ENCODE assay signal across 16 cellular contexts in the genomic region with DNA sequence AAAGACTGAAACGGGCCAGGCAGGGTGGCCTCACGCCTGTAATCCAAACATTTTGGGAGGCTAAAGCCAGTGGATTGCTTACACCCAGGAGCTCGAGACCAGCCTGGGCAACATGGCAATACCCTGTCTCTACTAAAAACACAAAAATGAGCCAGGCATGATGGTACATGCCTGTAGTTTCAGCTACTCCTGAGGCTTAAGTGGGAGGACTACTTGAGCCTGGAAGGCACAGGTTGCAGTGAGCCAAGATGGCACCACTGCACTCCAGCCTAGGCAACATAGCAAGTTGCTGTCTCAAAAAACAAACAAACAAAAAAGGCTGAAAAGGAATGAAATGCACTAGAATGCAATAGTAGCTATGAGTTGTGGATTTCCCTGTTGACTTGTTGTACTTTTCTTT.
DNase-seq lines count a peak whose midpoint lies in the region; ATAC-seq and TF ChIP-seq lines count a peak whose summit lies in the region.
"Had no signal": no experiment of that assay in that cellular context is flagged by ENCODE, and none has a peak within 500 bp of the region (broad histone marks: within the 10 kb centered on the region; RNA-seq: fewer than 3 reads in every experiment).

No MANE protein-coding gene starts in this region.

- H3K36me3 ChIP-seq in Panc1 (ENCODE audit: control insufficient read depth, insufficient read depth, low read length) (no peaks in the 10 kb centered on the region), neuronal stem cell (replicated peaks in 1 of 2; ENCODE audit: control insufficient read depth in 2 of 2, insufficient read depth in 2 of 2, low read length in 2 of 2) (no peaks in the 10 kb centered on the region)

- H3K4ac ChIP-seq in neuronal stem cell (ENCODE audit: low read length) = no peak overlapping the region

- WGBS in neuronal stem cell (ENCODE audit: extremely low coverage in 2 of 2, insufficient read length in 2 of 2, insufficient replicate concordance in 1 of 2), 2 donors = no CpG with 5 or more reads among the region's 3 CpGs

- H3K4me3 ChIP-seq in Panc1 (ENCODE audit: low read depth in 2 of 2, low read length in 2 of 2) (no peak overlapping the region), neuronal stem cell (ENCODE audit: low read length in 2 of 2) (no peak overlapping the region)
- H3K4me3 ChIP-seq: BLaER1 treated with 17β-estradiol and CSF1 and Interleukin-3, amounts not matched to agents 10 nM and 100 nM; GM23338 had no signal

- POLR2A ChIA-PET in Panc1 (lab: Charles Lee) = interaction anchor here (0.6 to 0.7 kb wide), 2 partner anchors 8 to 10 kb away, joined by 5 to 18 read pairs; no protein-coding TSS in a partner anchor

- H3K27me3 ChIP-seq in Panc1 (ENCODE audit: control insufficient read depth, insufficient read depth, low read length) (no peaks in the 10 kb centered on the region), neuronal stem cell (ENCODE audit: control insufficient read depth in 3 of 3, insufficient read depth in 3 of 3, low read depth in 1 of 3, low read length in 3 of 3) (no peaks in the 10 kb centered on the region)
- H3K27me3 ChIP-seq: BLaER1 treated with 17β-estradiol and CSF1 and Interleukin-3, amounts not matched to agents 10 nM and 100 nM had no signal

- H3K4me1 ChIP-seq in Panc1 (ENCODE audit: control insufficient read depth, insufficient read depth, low read length) (no peaks in the 10 kb centered on the region; the same call in 1 of the 2 replicates), neuronal stem cell (ENCODE audit: control insufficient read depth in 2 of 2, insufficient read depth in 1 of 2, low read depth in 1 of 2, low read length in 2 of 2) (peaks cover 0 to 14% of the 10 kb centered on the region in 2 donors)
- H3K4me1 ChIP-seq: BLaER1 treated with 17β-estradiol and CSF1 and Interleukin-3, amounts not matched to agents 10 nM and 100 nM had no signal

- H3K18ac ChIP-seq in neuronal stem cell (ENCODE audit: low read length) = peak overlapping the region; percentile 58

- H2BK12ac ChIP-seq in neuronal stem cell (ENCODE audit: low read length) = no peak overlapping the region

- intact Hi-C loops in Panc1 (cut with micrococcal nuclease; ENCODE audit: unreplicated experiment) = no loop called here
- intact Hi-C loops in dendritic cell treated with granulocyte-macrophage colony-stimulating factor and Interleukin-4, amounts not matched to agents 40 ng/mL and 50 ng/mL, for 4 days (cut with micrococcal nuclease) = no loop called here

- ATAC-seq in Panc1 (peak; percentile 53; the same call in 1 of the 2 replicates), HG03521 (IDR thresholded peaks at IDR 0.05; ENCODE audit: unreplicated experiment) (no peak)
- ATAC-seq: GM23338, HepG2 had no signal

- no TSS peak for BruUV-seq in Panc1 (replicated peaks; lab: Mats Ljungman, UMichigan)

- DNase-seq in NCI-H2171 treated with DMSO at 0.1 percent for 48 hours (lab: John Stamatoyannopoulos, UW) (peak; percentile 18), NCI-H2171 (lab: John Stamatoyannopoulos, UW) (no peak), Panc1 (ENCODE audit: low read depth, low spot score) (no peak), neuronal stem cell (ENCODE audit: low spot score) (no peak), immature natural killer cell (no peak), MV-4-11 (lab: John Stamatoyannopoulos, UW) (no peak)
- DNase-seq: 8988T; ACHN; CD4-positive, CD25-positive, alpha-beta regulatory T cell; DMS53; H7 had no signal

- H3K4me2 ChIP-seq in neuronal stem cell (ENCODE audit: insufficient read depth, low read length, poor library complexity, severe bottlenecking) = no peak overlapping the region
- H3K4me2 ChIP-seq: BLaER1 treated with 17β-estradiol and CSF1 and Interleukin-3, amounts not matched to agents 10 nM and 100 nM; GM23338 had no signal

- H3K27ac Mint-ChIP-seq in dendritic cell treated with granulocyte-macrophage colony-stimulating factor and Interleukin-4, amounts not matched to agents 40 ng/mL and 50 ng/mL, for 4 days = peak overlapping the region; percentile 25
- H3K27ac Mint-ChIP-seq in immature natural killer cell = peak overlapping the region in 1 of 6 donors; percentile 45
- H3K27ac Mint-ChIP-seq: GM23338 had no signal

- in situ Hi-C loops in Panc1 (cut with HindIII; ENCODE audit: low pct_unique_long_range_greater_than_20kb, low sequenced_read_pairs) = no loop called here

- H3K4me3 Mint-ChIP-seq in dendritic cell treated with granulocyte-macrophage colony-stimulating factor and Interleukin-4, amounts not matched to agents 40 ng/mL and 50 ng/mL, for 4 days = no peak overlapping the region
- no peak overlapping the region for H3K4me3 Mint-ChIP-seq in immature natural killer cell
- H3K4me3 Mint-ChIP-seq: CD4-positive, CD25-positive, alpha-beta regulatory T cell; GM23338 had no signal

- peaks cover 10% of the 10 kb centered on the region for H3K4me1 Mint-ChIP-seq in dendritic cell treated with granulocyte-macrophage colony-stimulating factor and Interleukin-4, amounts not matched to agents 40 ng/mL and 50 ng/mL, for 4 days (ENCODE audit: low read depth)
- H3K4me1 Mint-ChIP-seq in immature natural killer cell = peaks cover 26 to 59% of the 10 kb centered on the region in 2 donors

- no peak overlapping the region for H3K9ac ChIP-seq in neuronal stem cell (ENCODE audit: low read depth, low read length, poor library complexity)
- H3K9ac ChIP-seq: BLaER1 treated with 17β-estradiol and CSF1 and Interleukin-3, amounts not matched to agents 10 nM and 100 nM had no signal

- H3K27ac ChIP-seq in Panc1 (ENCODE audit: low read length) = no peak overlapping the region
- H3K27ac ChIP-seq in neuronal stem cell (replicated peaks; ENCODE audit: low read length) = no peak overlapping the region
- H3K27ac ChIP-seq: BLaER1 treated with 17β-estradiol and CSF1 and Interleukin-3, amounts not matched to agents 10 nM and 100 nM had no signal

- H3K79me1 ChIP-seq in neuronal stem cell (ENCODE audit: low read depth, low read length) = peaks cover 3% of the 10 kb centered on the region

- H3K9me3 Mint-ChIP-seq in dendritic cell treated with granulocyte-macrophage colony-stimulating factor and Interleukin-4, amounts not matched to agents 40 ng/mL and 50 ng/mL, for 4 days = peaks cover 21% of the 10 kb centered on the region
- peaks cover 5 to 17% (median 15%) of the 10 kb centered on the region in 6 donors for H3K9me3 Mint-ChIP-seq in immature natural killer cell

- no peak overlapping the region for H2AK5ac ChIP-seq in neuronal stem cell (ENCODE audit: low read depth, low read length)

- H2BK15ac ChIP-seq in neuronal stem cell (ENCODE audit: low read length) = no peak overlapping the region

- CTCF ChIA-PET in Panc1 (lab: Charles Lee) = no interaction called here

- H2BK5ac ChIP-seq in neuronal stem cell (ENCODE audit: low read length) = no peak overlapping the region

- H3K23ac ChIP-seq in neuronal stem cell (ENCODE audit: low read depth, low read length, poor library complexity) = no peak overlapping the region

- no peak overlapping the region for H4K8ac ChIP-seq in neuronal stem cell (ENCODE audit: low read depth, low read length)

- H2BK120ac ChIP-seq in neuronal stem cell (ENCODE audit: low read depth, low read length) = no peak overlapping the region

- no peak for TF ChIP-seq CTCF in Panc1 (IDR thresholded peaks at IDR 0.05)

- no peak overlapping the region for H3K14ac ChIP-seq in neuronal stem cell (ENCODE audit: low read length)

- H3K36me3 Mint-ChIP-seq in dendritic cell treated with granulocyte-macrophage colony-stimulating factor and Interleukin-4, amounts not matched to agents 40 ng/mL and 50 ng/mL, for 4 days (ENCODE audit: low read depth) = peaks cover 22% of the 10 kb centered on the region
- peaks cover 10 to 18% (median 11%) of the 10 kb centered on the region in 3 donors for H3K36me3 Mint-ChIP-seq in immature natural killer cell

- no peak overlapping the region for H2AFZ ChIP-seq in neuronal stem cell (ENCODE audit: low read length)
- H2AFZ ChIP-seq: GM23338 had no signal

- peaks cover 16% of the 10 kb centered on the region for H3K9me3 ChIP-seq in Panc1 (ENCODE audit: control insufficient read depth, insufficient read depth, low read depth, low read length)
- peaks cover 2 to 24% of the 10 kb centered on the region in 2 donors for H3K9me3 ChIP-seq in neuronal stem cell (replicated peaks in 1 of 2; ENCODE audit: control insufficient read depth in 2 of 2, insufficient read depth in 1 of 2, low read depth in 1 of 2, low read length in 2 of 2)

- no peaks in the 10 kb centered on the region for H3K27me3 Mint-ChIP-seq in dendritic cell treated with granulocyte-macrophage colony-stimulating factor and Interleukin-4, amounts not matched to agents 40 ng/mL and 50 ng/mL, for 4 days
- H3K27me3 Mint-ChIP-seq in immature natural killer cell (ENCODE audit: low read depth in 3 of 3) = no peaks in the 10 kb centered on the region
- H3K27me3 Mint-ChIP-seq: CD4-positive, CD25-positive, alpha-beta regulatory T cell had no signal

- no peak overlapping the region for H4K91ac ChIP-seq in neuronal stem cell (ENCODE audit: low read depth, low read length, poor library complexity)
